26 cellular contexts compared by ENCODE assay signal in the genomic region with DNA sequence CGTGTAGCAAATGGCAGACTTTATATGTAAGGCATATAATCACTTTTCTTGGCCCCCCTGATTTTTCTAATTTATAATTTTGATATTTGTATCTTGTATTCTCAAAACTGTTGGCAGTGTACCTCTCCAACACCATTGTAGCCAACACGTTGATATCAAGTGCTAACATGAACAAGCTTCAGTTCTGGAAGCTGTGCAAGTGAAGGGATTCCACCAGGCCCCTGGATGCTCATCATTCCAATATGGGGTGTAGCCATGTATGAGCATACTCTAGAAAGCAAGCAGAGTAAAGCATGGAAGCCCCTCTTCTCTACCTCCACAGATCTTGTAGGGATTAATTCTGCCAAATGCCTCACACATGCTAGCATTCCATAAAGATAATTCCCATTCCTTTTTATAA.
"Had no signal": no experiment of that assay in that cellular context is flagged by ENCODE, and none has a peak within 500 bp of the region (broad histone marks: within the 10 kb centered on the region; RNA-seq: fewer than 3 reads in every experiment).

No MANE protein-coding gene starts in this region.

- H3K36me3 ChIP-seq: left lung, lower lobe of right lung, pancreas, prostate gland, spleen, tibial nerve, uterus had no signal

- H2AFZ ChIP-seq: hepatocyte had no signal

- H3K4me3 Mint-ChIP-seq: naive thymus-derived CD4-positive, alpha-beta T cell; natural killer cell treated with Interleukin-12 subunit alpha and Interleukin-12 subunit beta and Interleukin-15 and Interleukin-18, amount 100 ng/mL, for 72 hours; stimulated activated memory B cell treated with anti-CD40 and anti-IgM and Interleukin-4, amounts not matched to agents 10 μg/mL and 1 μg/mL and 100 μg/mL, for 72 hours; stimulated activated naive CD8-positive, alpha-beta T cell treated with anti-CD3 and anti-CD28 coated beads, Interleukin-15, amount 100 ng/mL, for 72 hours; type B pancreatic cell had no signal

- H3K4me1 Mint-ChIP-seq: naive thymus-derived CD4-positive, alpha-beta T cell; stimulated activated memory B cell treated with anti-CD40 and anti-IgM and Interleukin-4, amounts not matched to agents 10 μg/mL and 1 μg/mL and 100 μg/mL, for 72 hours; stimulated activated naive CD8-positive, alpha-beta T cell treated with anti-CD3 and anti-CD28 coated beads, Interleukin-15, amount 100 ng/mL, for 72 hours had no signal

- H3K4me3 ChIP-seq: hepatocyte, left lung, lower lobe of right lung, pancreas, prostate gland, spleen, tibial nerve, uterus had no signal

- H3K4me1 ChIP-seq: left lung, lower lobe of right lung, pancreas, prostate gland, spleen, tibial nerve, uterus had no signal

- H3K27me3 ChIP-seq: left lung, pancreas, spleen, tibial nerve, uterus had no signal

- H3K27ac ChIP-seq: hepatocyte, left lung, lower lobe of right lung, pancreas, prostate gland, tibial nerve, uterus had no signal

- H3K4me2 ChIP-seq: hepatocyte had no signal

- H3K9me3 ChIP-seq: pancreas, prostate gland, uterus had no signal

- H3K79me2 ChIP-seq: hepatocyte had no signal

- ATAC-seq: left colon; left lung; lower lobe of right lung; naive thymus-derived CD4-positive, alpha-beta T cell; natural killer cell treated with Interleukin-12 subunit alpha and Interleukin-12 subunit beta and Interleukin-15 and Interleukin-18, amount 100 ng/mL, for 72 hours; pancreas; sciatic nerve; stimulated activated memory B cell treated with anti-CD40 and anti-IgM and Interleukin-4, amounts not matched to agents 10 μg/mL and 1 μg/mL and 100 μg/mL, for 72 hours; stimulated activated naive CD8-positive, alpha-beta T cell treated with anti-CD3 and anti-CD28 coated beads, Interleukin-15, amount 100 ng/mL, for 72 hours had no signal

- H3K36me3 Mint-ChIP-seq: stimulated activated memory B cell treated with anti-CD40 and anti-IgM and Interleukin-4, amounts not matched to agents 10 μg/mL and 1 μg/mL and 100 μg/mL, for 72 hours; type B pancreatic cell had no signal

- DNase-seq: islet precursor cell; kidney glomerular epithelial cell; left colon; left lung; lower lobe of right lung; mammary epithelial cell; mesenchymal stem cell; naive thymus-derived CD4-positive, alpha-beta T cell; pancreas; posterior cingulate gyrus; retina; right cardiac atrium; small intestine; spleen; stimulated activated CD4-positive, alpha-beta T cell treated with anti-CD3 and anti-CD28 coated beads, Interleukin-4, amount 100 ng/mL, for 4 hours; stimulated activated CD8-positive, alpha-beta memory T cell treated with anti-CD3 and anti-CD28 coated beads, Interleukin-4, amount 100 ng/mL, for 48 hours; stimulated activated naive CD4-positive, alpha-beta T cell treated with Interleukin-2 at 50 U/mL for 16 hours; stimulated activated naive CD8-positive, alpha-beta T cell treated with anti-CD3 and anti-CD28 coated beads, Interleukin-15, amount 100 ng/mL, for 72 hours; uterus had no signal

- H3K27ac Mint-ChIP-seq: naive thymus-derived CD4-positive, alpha-beta T cell; natural killer cell treated with Interleukin-12 subunit alpha and Interleukin-12 subunit beta and Interleukin-15 and Interleukin-18, amount 100 ng/mL, for 72 hours; stimulated activated memory B cell treated with anti-CD40 and anti-IgM and Interleukin-4, amounts not matched to agents 10 μg/mL and 1 μg/mL and 100 μg/mL, for 72 hours; stimulated activated naive CD8-positive, alpha-beta T cell treated with anti-CD3 and anti-CD28 coated beads, Interleukin-15, amount 100 ng/mL, for 72 hours; type B pancreatic cell had no signal
